ENCODE assay signal across 9 cellular contexts in genomic region chr2:38723173-38723572, GRCh38. TPM values are rescaled to one million over a fixed set of nuclear protein-coding genes. Genes with fewer than 3 reads are reported as not detected.
DNase-seq lines count a peak whose midpoint lies in the region; ATAC-seq and TF ChIP-seq lines count a peak whose summit lies in the region.
"Had no signal": no experiment of that assay in that cellular context is flagged by ENCODE, and none has a peak within 500 bp of the region (broad histone marks: within the 10 kb centered on the region; RNA-seq: fewer than 3 reads in every experiment).

No MANE protein-coding gene starts in this region.

- H3K4me1 Mint-ChIP-seq in T-helper 1 cell treated with Interleukin-12 subunit alpha and Interleukin-12 subunit beta and Interleukin-4 antibody, amounts not matched to agents 30 μg/mL and 1 μg/mL, for 36 hours (ENCODE audit: low read depth), result peaks cover 39% of the 10 kb centered on the region
- no peaks in the 10 kb centered on the region for H3K4me1 Mint-ChIP-seq in endothelial cell (ENCODE audit: unreplicated experiment)

- intact Hi-C loops in right lobe of liver (cut with DNase I), result loop anchor here in 1 of 2 donors (10.0 kb wide), 1 partner anchor 128 kb away; no protein-coding TSS in a partner anchor

- DNase-seq in T-helper 1 cell, result no peak
- peak in 2 of 3 donors; percentile 61 to 72 for DNase-seq in right lobe of liver
- no peak for DNase-seq in endothelial cell (ENCODE audit: low spot score)
- no peak for DNase-seq in cerebellar nuclear complex (lab: John Stamatoyannopoulos, UW)
- DNase-seq in SKM-1 treated with dmso at 0.1 percent for 144 hours (lab: John Stamatoyannopoulos, UW; ENCODE audit: unreplicated experiment), result no peak

- 16% methylated on average over 7 of the region's 7 CpGs for WGBS in right lobe of liver (ENCODE audit: insufficient coverage, low coverage, low lambda C conversion rate, missing lambda C conversion rate)

- H3K4me1 ChIP-seq in right lobe of liver, result peaks cover 0 to 24% (median 9%) of the 10 kb centered on the region in 4 donors

- no peak overlapping the region for H3K4me3 ChIP-seq in right lobe of liver
- H3K4me3 ChIP-seq: uterus had no signal

- no peaks in the 10 kb centered on the region for H3K27me3 ChIP-seq in right lobe of liver
- H3K27me3 ChIP-seq: uterus had no signal

- no peak for TF ChIP-seq POLR2A in right lobe of liver (IDR thresholded peaks at IDR 0.05)

- H3K27ac ChIP-seq in right lobe of liver, result peak overlapping the region; percentile 10 to 82 (median 67)
- H3K27ac ChIP-seq: uterus had no signal

- H3K9me3 Mint-ChIP-seq in T-helper 1 cell treated with Interleukin-12 subunit alpha and Interleukin-12 subunit beta and Interleukin-4 antibody, amounts not matched to agents 30 μg/mL and 1 μg/mL, for 36 hours, result peaks cover 5% of the 10 kb centered on the region
- H3K9me3 Mint-ChIP-seq in endothelial cell (ENCODE audit: unreplicated experiment), result no peaks in the 10 kb centered on the region

- ATAC-seq in GM21515 (IDR thresholded peaks at IDR 0.05; ENCODE audit: unreplicated experiment) (peak; percentile 60), HG03558 (IDR thresholded peaks at IDR 0.05; ENCODE audit: extremely low read depth, unreplicated experiment) (peak; percentile 49), right lobe of liver (peak; percentile 85 to 96 (median 91))

- H3K4me3 Mint-ChIP-seq in T-helper 1 cell treated with Interleukin-12 subunit alpha and Interleukin-12 subunit beta and Interleukin-4 antibody, amounts not matched to agents 30 μg/mL and 1 μg/mL, for 36 hours, result peak overlapping the region; percentile 16
- H3K4me3 Mint-ChIP-seq in endothelial cell (ENCODE audit: unreplicated experiment), result no peak overlapping the region

- TF ChIP-seq CTCF in right lobe of liver (IDR thresholded peaks at IDR 0.05), result no peak
- TF ChIP-seq CTCF in endothelial cell (IDR thresholded peaks at IDR 0.05; ENCODE audit: unreplicated experiment), result no peak

- H3K36me3 Mint-ChIP-seq in T-helper 1 cell treated with Interleukin-12 subunit alpha and Interleukin-12 subunit beta and Interleukin-4 antibody, amounts not matched to agents 30 μg/mL and 1 μg/mL, for 36 hours (ENCODE audit: low read depth), result peaks cover 24% of the 10 kb centered on the region
- H3K36me3 Mint-ChIP-seq in endothelial cell (ENCODE audit: low read depth, unreplicated experiment), result no peaks in the 10 kb centered on the region

- H3K36me3 ChIP-seq in right lobe of liver, result no peaks in the 10 kb centered on the region
- H3K36me3 ChIP-seq: uterus had no signal

- peak overlapping the region; percentile 85 for H3K27ac Mint-ChIP-seq in T-helper 1 cell treated with Interleukin-12 subunit alpha and Interleukin-12 subunit beta and Interleukin-4 antibody, amounts not matched to agents 30 μg/mL and 1 μg/mL, for 36 hours
- no peak overlapping the region for H3K27ac Mint-ChIP-seq in endothelial cell (ENCODE audit: unreplicated experiment)

- H3K9me3 ChIP-seq in right lobe of liver, result no peaks in the 10 kb centered on the region
- H3K9me3 ChIP-seq: uterus had no signal

- no peaks in the 10 kb centered on the region for H3K27me3 Mint-ChIP-seq in T-helper 1 cell treated with Interleukin-12 subunit alpha and Interleukin-12 subunit beta and Interleukin-4 antibody, amounts not matched to agents 30 μg/mL and 1 μg/mL, for 36 hours (ENCODE audit: low read depth)
- H3K27me3 Mint-ChIP-seq in endothelial cell (ENCODE audit: unreplicated experiment), result peaks cover 4% of the 10 kb centered on the region

RNA-seq across cellular contexts. Expression of gene SRSF7, which starts 28.0 kb away (rescaled TPM):
- total RNA-seq in right lobe of liver, result 10 to 100 TPM; 33.5 to 57.4 (median 44.4) TPM
- total RNA-seq in endothelial cell (ENCODE audit: unreplicated experiment), result 137 TPM

RNA-seq across cellular contexts. Expression of gene GEMIN6, which starts 54.8 kb away (rescaled TPM):
- total RNA-seq in right lobe of liver (10 to 100 TPM in 1 of 6 experiments, 1 to 10 TPM in 5; 5.8 to 10.5 (median 7.3) TPM), endothelial cell (ENCODE audit: unreplicated experiment) (9.5 TPM)

RNA-seq across cellular contexts. Expression of gene GALM, which starts 57.3 kb away (rescaled TPM):
- total RNA-seq in right lobe of liver (10 to 100 TPM; 26.2 to 47.9 (median 36.7) TPM), endothelial cell (ENCODE audit: unreplicated experiment) (13.0 TPM)

Comparison
In these comparisons a context has a peak if more than half of its experiments do, and no peak if none do; other contexts are left out.
1. DNase-seq: peak in right lobe of liver (2 of 3); none in T-helper 1 cell (0 of 5), endothelial cell (single experiment), cerebellar nuclear complex (0 of 2) and SKM-1 treated with dmso at 0.1 percent for 144 hours (single experiment).
2. Peak in every context shown above with its lines, with median percentiles within 50 percentile points of each other: ATAC-seq.